10 cellular contexts compared by ENCODE assay signal in genomic region chr7:69708857-69709256, GRCh38.
A peak's percentile ranks its signal among the peaks of the same experiment; 100 is the strongest.
DNase-seq lines count a peak whose midpoint lies in the region; ATAC-seq and TF ChIP-seq lines count a peak whose summit lies in the region.
"Had no signal": no experiment of that assay in that cellular context is flagged by ENCODE, and none has a peak within 500 bp of the region (broad histone marks: within the 10 kb centered on the region; RNA-seq: fewer than 3 reads in every experiment).

No MANE protein-coding gene starts in this region.

- no peak for TF ChIP-seq POLR2A in breast epithelium (IDR thresholded peaks at IDR 0.05)

- DNase-seq in A673 (ENCODE audit: low spot score) (peak; percentile 60), Daoy (ENCODE audit: low read depth) (peak; percentile 77), NCI-H226 (peak; percentile 34), fibroblast of mammary gland (ENCODE audit: low read depth) (peak; percentile 62), breast epithelium (ENCODE audit: low spot score in 2 of 2) (no peak), HuH-7.5 (ENCODE audit: low spot score) (no peak)
- DNase-seq in activated naive CD4-positive, alpha-beta T cell (lab: John Stamatoyannopoulos, UW): no peak
- DNase-seq: activated CD8-positive, alpha-beta memory T cell treated with anti-CD3 and anti-CD28 coated beads, Interleukin-2, amount 50 U/mL, for 4 hours; MM.1S had no signal

- H3K4me3 ChIP-seq in A673 (ENCODE audit: low read depth, low read length, poor library complexity, severe bottlenecking) (no peak overlapping the region), fibroblast of mammary gland (ENCODE audit: control insufficient read depth, low read depth, low read length) (no peak overlapping the region), breast epithelium (no peak overlapping the region)

- TF ChIP-seq CTCF in A673 (conservative IDR thresholded peaks at IDR 0.05; ENCODE audit: low read depth, low read length) (no peak), fibroblast of mammary gland (conservative IDR thresholded peaks at IDR 0.05; ENCODE audit: control insufficient read depth, insufficient read depth, low read depth, low read length) (no peak), breast epithelium (IDR thresholded peaks at IDR 0.05) (no peak)

- H3K4me1 ChIP-seq in A673 (ENCODE audit: insufficient read depth, low read length, poor library complexity, severe bottlenecking): peaks cover 6% of the 10 kb centered on the region
- H3K4me1 ChIP-seq in breast epithelium: no peaks in the 10 kb centered on the region

- H3K27me3 ChIP-seq in A673 (replicated peaks; ENCODE audit: insufficient read depth, low read depth, low read length, poor library complexity) (no peaks in the 10 kb centered on the region), breast epithelium (no peaks in the 10 kb centered on the region)

- no peak for ATAC-seq in GM18519 (IDR thresholded peaks at IDR 0.05; ENCODE audit: low FRiP score, unreplicated experiment)

- H3K9me3 ChIP-seq in A673 (ENCODE audit: low read depth, low read length, poor library complexity, severe bottlenecking) (no peaks in the 10 kb centered on the region), breast epithelium (no peaks in the 10 kb centered on the region)

- H3K27ac ChIP-seq in A673 (ENCODE audit: low read depth, low read length, poor library complexity, severe bottlenecking) (no peak overlapping the region), breast epithelium (no peak overlapping the region)

- no peaks in the 10 kb centered on the region for H3K36me3 ChIP-seq in A673 (ENCODE audit: insufficient read depth, low read length, poor library complexity, severe bottlenecking)
- H3K36me3 ChIP-seq in breast epithelium: no peaks in the 10 kb centered on the region

- POLR2A ChIA-PET in A673 (lab: Charles Lee; ENCODE audit: low non-redundant PET): no interaction called here

- intact Hi-C loops in A673 (cut with micrococcal nuclease; ENCODE audit: unreplicated experiment): no loop called here
- intact Hi-C loops in breast epithelium (cut with DNase I; ENCODE audit: low total_unique reads): no loop called here

- CTCF ChIA-PET in A673 (lab: Charles Lee): no interaction called here

- BruUV-seq in A673 (replicated peaks; lab: Mats Ljungman, UMichigan): no TSS peak

Comparison
In these comparisons a context has a peak if more than half of its experiments do, and no peak if none do; other contexts are left out.
1. DNase-seq: peak in A673 (single experiment), Daoy (single experiment), NCI-H226 (single experiment) and fibroblast of mammary gland (single experiment); none in breast epithelium (0 of 2), activated naive CD4-positive, alpha-beta T cell (0 of 4) and HuH-7.5 (single experiment).